Comparison of ENCODE assay signal across 16 cellular contexts in genomic region chr6:166167258-166167731, GRCh38. TPM values are rescaled to one million over a fixed set of nuclear protein-coding genes. Genes with fewer than 3 reads are reported as not detected.
DNase-seq lines count a peak whose midpoint lies in the region; ATAC-seq and TF ChIP-seq lines count a peak whose summit lies in the region.
"Had no signal": no experiment of that assay in that cellular context is flagged by ENCODE, and none has a peak within 500 bp of the region (broad histone marks: within the 10 kb centered on the region; RNA-seq: fewer than 3 reads in every experiment).

No MANE protein-coding gene starts in this region.

- no peak for TF ChIP-seq CTCF in WERI-Rb-1 (IDR thresholded peaks at IDR 0.05; ENCODE audit: low read depth, low read length)

- H3K9me3 Mint-ChIP-seq in stimulated activated naive CD8-positive, alpha-beta T cell treated with anti-CD3 and anti-CD28 coated beads, Interleukin-15, amount 100 ng/mL, for 72 hours: no peaks in the 10 kb centered on the region

- WGBS in GM23248 (ENCODE audit: low coverage in 1 of 2, low lambda C conversion rate in 2 of 2, missing lambda C conversion rate in 2 of 2), 2 experiments: 4 to 5% methylated on average over 42 to 44 of the region's 44 CpGs

- no peak for DNase-seq in stimulated activated naive CD8-positive, alpha-beta T cell treated with anti-CD3 and anti-CD28 coated beads, Interleukin-15, amount 100 ng/mL, for 72 hours
- no peak for DNase-seq in stimulated activated naive CD8-positive, alpha-beta T cell treated with anti-CD3 and anti-CD28 coated beads, Interleukin-15, Interleukin-2, amounts not matched to agents 100 U/mL and 50 U/mL, for 24 hours
- peak; percentile 33 for DNase-seq in WERI-Rb-1
- DNase-seq in left kidney (ENCODE audit: low read depth, low spot score): peak; percentile 34
- DNase-seq in H4 (ENCODE audit: low spot score): no peak
- DNase-seq in Kasumi-1 (lab: John Stamatoyannopoulos, UW): no peak
- no peak for DNase-seq in GM23248
- DNase-seq: GDM1, T-helper 17 cell had no signal

- no peaks in the 10 kb centered on the region for H4K20me1 ChIP-seq in GM23248 (ENCODE audit: insufficient read depth)
- H4K20me1 ChIP-seq: BLaER1 had no signal

- no peak overlapping the region for H2AFZ ChIP-seq in GM23248

- peaks cover 33% of the 10 kb centered on the region for H3K4me1 Mint-ChIP-seq in stimulated activated naive CD8-positive, alpha-beta T cell treated with anti-CD3 and anti-CD28 coated beads, Interleukin-15, amount 100 ng/mL, for 72 hours

- H3K4me2 ChIP-seq in GM23248 (ENCODE audit: unreplicated experiment): no peak overlapping the region
- H3K4me2 ChIP-seq: BLaER1 had no signal

- H3F3A ChIP-seq in GM23248 (ENCODE audit: insufficient read depth): no peaks in the 10 kb centered on the region

- H3K27ac ChIP-seq in WERI-Rb-1 (no peak overlapping the region), GM23248 (no peak overlapping the region)
- H3K27ac ChIP-seq: BLaER1, epithelial cell of prostate had no signal

- H3K36me3 ChIP-seq in WERI-Rb-1: peaks cover 8% of the 10 kb centered on the region; the same call in 1 of the 2 replicates
- H3K36me3 ChIP-seq in GM23248 (ENCODE audit: low read depth): no peaks in the 10 kb centered on the region
- H3K36me3 ChIP-seq: BLaER1 had no signal

- H3K9ac ChIP-seq in GM23248: no peak overlapping the region
- H3K9ac ChIP-seq: BLaER1 had no signal

- H3K4me3 Mint-ChIP-seq in stimulated activated naive CD8-positive, alpha-beta T cell treated with anti-CD3 and anti-CD28 coated beads, Interleukin-15, amount 100 ng/mL, for 72 hours: peak overlapping the region; percentile 5 to 53
- H3K4me3 Mint-ChIP-seq: T-helper 17 cell had no signal

- peak overlapping the region; percentile 68 for H3K4me3 ChIP-seq in WERI-Rb-1 (ENCODE audit: low read depth, low read length)
- H3K4me3 ChIP-seq in GM23248: no peak overlapping the region
- H3K4me3 ChIP-seq: BLaER1 had no signal

- no peaks in the 10 kb centered on the region for H3K79me2 ChIP-seq in GM23248 (ENCODE audit: insufficient read depth)

- no peak overlapping the region for H3K27ac Mint-ChIP-seq in stimulated activated naive CD8-positive, alpha-beta T cell treated with anti-CD3 and anti-CD28 coated beads, Interleukin-15, amount 100 ng/mL, for 72 hours
- H3K27ac Mint-ChIP-seq: T-helper 17 cell had no signal

- ATAC-seq in stimulated activated naive CD8-positive, alpha-beta T cell treated with anti-CD3 and anti-CD28 coated beads, Interleukin-15, amount 100 ng/mL, for 72 hours: no peak
- ATAC-seq in stimulated activated naive CD8-positive, alpha-beta T cell treated with anti-CD3 and anti-CD28 coated beads, Interleukin-15, Interleukin-2, amounts not matched to agents 100 U/mL and 50 U/mL, for 24 hours: no peak
- ATAC-seq in GM21390 (IDR thresholded peaks at IDR 0.05; ENCODE audit: unreplicated experiment): no peak
- ATAC-seq: T-helper 17 cell had no signal

- H3K9me3 ChIP-seq in WERI-Rb-1 (ENCODE audit: severe bottlenecking) (no peaks in the 10 kb centered on the region), GM23248 (ENCODE audit: low read depth) (no peaks in the 10 kb centered on the region)

- H3K4me1 ChIP-seq in GM23248 (ENCODE audit: insufficient read depth): no peaks in the 10 kb centered on the region

- no peaks in the 10 kb centered on the region for H3K9me2 ChIP-seq in GM23248 (ENCODE audit: insufficient read depth)

- in situ Hi-C loops in GM23248 (cut with MboI): no loop called here

- H3K27me3 Mint-ChIP-seq in stimulated activated naive CD8-positive, alpha-beta T cell treated with anti-CD3 and anti-CD28 coated beads, Interleukin-15, amount 100 ng/mL, for 72 hours: no peaks in the 10 kb centered on the region

- H3K27me3 ChIP-seq in WERI-Rb-1 (ENCODE audit: insufficient read depth, low read depth, severe bottlenecking) (no peaks in the 10 kb centered on the region), GM23248 (replicated peaks; ENCODE audit: insufficient read depth) (peaks cover 67% of the 10 kb centered on the region)
- H3K27me3 ChIP-seq: BLaER1 had no signal

RNA-seq across cellular contexts. Expression of gene TBXT, which starts 0.4 kb away (rescaled TPM):
- total RNA-seq in H4 (2014; rRNA removed; shearing (Covaris generic)): not detected in 2 replicates
- not detected in 2 replicates for total RNA-seq in GM23248 (2014; rRNA removed; shearing (Covaris generic))
- polyA plus RNA-seq in GM23248 (2016; fragmentation: Nextera tagmentation; extraction: Ambion mirVana): not detected in 2 replicates
- total RNA-seq: bronchial epithelial cell, mucosa of gallbladder, renal cortical epithelial cell, RPMI7951, T-helper 17 cell had no signal

Comparison
In these comparisons a context has a peak if more than half of its experiments do, and no peak if none do; other contexts are left out.
1. DNase-seq: peak in WERI-Rb-1 (single experiment) and left kidney (single experiment); none in stimulated activated naive CD8-positive, alpha-beta T cell treated with anti-CD3 and anti-CD28 coated beads, Interleukin-15, amount 100 ng/mL, for 72 hours (0 of 2), stimulated activated naive CD8-positive, alpha-beta T cell treated with anti-CD3 and anti-CD28 coated beads, Interleukin-15, Interleukin-2, amounts not matched to agents 100 U/mL and 50 U/mL, for 24 hours (single experiment), H4 (single experiment), Kasumi-1 (0 of 2) and GM23248 (single experiment).